8 cellular contexts compared by ENCODE assay signal in the genomic region with DNA sequence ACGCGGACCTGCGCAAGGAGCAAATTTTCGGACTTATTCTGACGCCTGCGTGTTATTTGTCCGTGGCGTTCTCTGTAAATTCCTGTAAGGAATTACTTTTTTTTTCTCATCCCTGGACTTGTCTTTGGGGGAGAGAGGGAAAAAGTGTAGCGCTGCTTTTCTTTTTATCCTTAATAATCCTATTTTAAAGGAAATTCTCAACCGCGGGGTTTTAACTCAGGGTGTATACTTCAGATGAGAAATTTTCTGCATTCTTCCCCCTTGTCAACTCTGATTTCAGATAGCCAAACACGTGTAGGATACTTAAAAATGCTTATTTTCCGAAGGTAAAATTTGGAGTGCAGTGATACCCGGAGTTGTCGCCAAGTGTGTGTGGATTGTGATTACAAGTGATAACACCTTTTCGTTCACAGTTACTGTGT.
A peak's percentile ranks its signal among the peaks of the same experiment; 100 is the strongest.
DNase-seq lines count a peak whose midpoint lies in the region; ATAC-seq and TF ChIP-seq lines count a peak whose summit lies in the region.

No MANE protein-coding gene starts in this region.

- no peak for ATAC-seq in HG03521 (IDR thresholded peaks at IDR 0.05; ENCODE audit: unreplicated experiment)

- TF ChIP-seq POLR2A in NB4 (IDR thresholded peaks at IDR 0.05; ENCODE audit: extremely low read depth, insufficient read length) = no peak

- peaks cover 4 to 33% of the 10 kb centered on the region in 2 donors for H3K4me1 ChIP-seq in muscle layer of duodenum (ENCODE audit: control insufficient read depth in 1 of 2, insufficient read depth in 2 of 2, low read length in 2 of 2)

- H3K27ac ChIP-seq in cingulate gyrus (ENCODE audit: low read depth, low read length) (peak overlapping the region; percentile 78), muscle layer of duodenum (ENCODE audit: low read length) (peak overlapping the region; percentile 88)

- no peak for TF ChIP-seq CTCF in NB4 (IDR thresholded peaks at IDR 0.05; ENCODE audit: low read depth, low read length)

- no peaks in the 10 kb centered on the region for H3K27me3 ChIP-seq in muscle layer of duodenum (ENCODE audit: low read depth, low read length)

- H3K36me3 ChIP-seq in muscle layer of duodenum (ENCODE audit: control insufficient read depth in 1 of 2, insufficient read depth in 2 of 2, low read length in 2 of 2) = no peaks in the 10 kb centered on the region

- H3K9me3 ChIP-seq in muscle layer of duodenum (ENCODE audit: control insufficient read depth in 1 of 2, low read length in 2 of 2) = no peaks in the 10 kb centered on the region

- DNase-seq in EH (ENCODE audit: low read depth) (peak; percentile 30), NB4 (ENCODE audit: low read depth) (peak; percentile 21), NCI-H82 treated with DMSO at 0.1 percent for 48 hours (lab: John Stamatoyannopoulos, UW; ENCODE audit: unreplicated experiment) (no peak), NCI-H226 (no peak), glomerular visceral epithelial cell (ENCODE audit: extremely low spot score) (no peak)

- peak overlapping the region; percentile 85 for H3K4me3 ChIP-seq in NB4 (ENCODE audit: low read depth, low read length)
- H3K4me3 ChIP-seq in muscle layer of duodenum (ENCODE audit: low read depth in 1 of 2, low read length in 2 of 2) = peak overlapping the region; percentile 94

Comparison
In these comparisons a context has a peak if more than half of its experiments do, and no peak if none do; other contexts are left out.
1. DNase-seq: peak in EH (single experiment) and NB4 (single experiment); none in NCI-H82 treated with DMSO at 0.1 percent for 48 hours (single experiment), NCI-H226 (single experiment) and glomerular visceral epithelial cell (single experiment).